Comparison of ENCODE assay signal across 1 cellular context in genomic region chr7:10973942-10974716, GRCh38.
TF ChIP-seq lines count a peak whose summit lies in the region.

No MANE protein-coding gene starts in this region.

TF ChIP-seq in HEK293, 187 proteins besides CTCF, POLR2A, EP300 and RAD21 (continued from another document):
- TF ChIP-seq ZNF518A (tag by site-specific recombination; conservative IDR thresholded peaks at IDR 0.05; ENCODE audit: low read depth) (0 out of 2 replicates have a peak, but pooled peaks have one; percentile 3), ZNF624 (tag by site-specific recombination; IDR thresholded peaks at IDR 0.05) (no peak), ZNF280C (tag by site-specific recombination; IDR thresholded peaks at IDR 0.05) (no peak), PATZ1 (tag by site-specific recombination; IDR thresholded peaks at IDR 0.05) (no peak), ZNF416 (tag by site-specific recombination; IDR thresholded peaks at IDR 0.05) (no peak), KLF7 (tag by site-specific recombination; IDR thresholded peaks at IDR 0.05; ENCODE audit: borderline replicate concordance) (no peak), ZBTB20 (tag by site-specific recombination; IDR thresholded peaks at IDR 0.05) (no peak), ZBTB7A (tag by site-specific recombination; IDR thresholded peaks at IDR 0.05; ENCODE audit: low read depth) (no peak), ZIC2 (tag by site-specific recombination; IDR thresholded peaks at IDR 0.05) (no peak), ZNF521 (tag by site-specific recombination; IDR thresholded peaks at IDR 0.05) (no peak), ZNF121 (tag by site-specific recombination; IDR thresholded peaks at IDR 0.05) (no peak), ZNF341 (tag by site-specific recombination; IDR thresholded peaks at IDR 0.05; ENCODE audit: low read depth) (no peak), SALL2 (tag by site-specific recombination; IDR thresholded peaks at IDR 0.05; ENCODE audit: borderline replicate concordance) (no peak), ZNF335 (tag by site-specific recombination; conservative IDR thresholded peaks at IDR 0.05) (peak; percentile 92), MYNN (tag by site-specific recombination; IDR thresholded peaks at IDR 0.05; ENCODE audit: borderline replicate concordance) (no peak), GLIS2 (tag by site-specific recombination; IDR thresholded peaks at IDR 0.05) (no peak), TCF7L2 (IDR thresholded peaks at IDR 0.05; ENCODE audit: borderline replicate concordance, low read depth, low read length) (no peak), SP3 (tag by site-specific recombination; IDR thresholded peaks at IDR 0.05) (no peak), ZBTB49 (tag by site-specific recombination; IDR thresholded peaks at IDR 0.05; ENCODE audit: low read depth) (no peak), ZBTB1 (tag by site-specific recombination; IDR thresholded peaks at IDR 0.05) (no peak), ZNF366 (tag by site-specific recombination; conservative IDR thresholded peaks at IDR 0.05) (no peak)
